Comparison of ENCODE assay signal across 22 cellular contexts in genomic region chr11:87180743-87181142, GRCh38.
A peak's percentile ranks its signal among the peaks of the same experiment; 100 is the strongest.
DNase-seq lines count a peak whose midpoint lies in the region; ATAC-seq and TF ChIP-seq lines count a peak whose summit lies in the region.
"Had no signal": no experiment of that assay in that cellular context is flagged by ENCODE, and none has a peak within 500 bp of the region (broad histone marks: within the 10 kb centered on the region; RNA-seq: fewer than 3 reads in every experiment).

No MANE protein-coding gene starts in this region.

- H2BK120ac ChIP-seq in mesenchymal stem cell (ENCODE audit: low read depth, low read length), result no peak overlapping the region

- WGBS in mesenchymal stem cell, result 91% methylated on average over 2 of the region's 2 CpGs
- 53 to 64% methylated on average over 2 of the region's 2 CpGs for WGBS in upper lobe of left lung, 2 donors

- H3K4me3 ChIP-seq in mesenchymal stem cell (ENCODE audit: insufficient read depth in 1 of 2, low read depth in 1 of 2, low read length in 2 of 2) (no peak overlapping the region), upper lobe of right lung (no peak overlapping the region), upper lobe of left lung (no peak overlapping the region)
- H3K4me3 ChIP-seq: BLaER1 treated with 17β-estradiol and CSF1 and Interleukin-3, amounts not matched to agents 10 nM and 100 nM; GM23338; pancreas had no signal

- no peak overlapping the region for H3K27ac ChIP-seq in mesenchymal stem cell (ENCODE audit: low read length, poor library complexity, severe bottlenecking)
- H3K27ac ChIP-seq in upper lobe of right lung, result no peak overlapping the region
- H3K27ac ChIP-seq in upper lobe of left lung, result no peak overlapping the region
- H3K27ac ChIP-seq: BLaER1 treated with 17β-estradiol and CSF1 and Interleukin-3, amounts not matched to agents 10 nM and 100 nM; pancreas had no signal

- H3K27ac Mint-ChIP-seq in HFFc6, result 0 out of 2 replicates have a peak overlapping the region, but pooled peaks have one; percentile 4
- peak overlapping the region; percentile 58 for H3K27ac Mint-ChIP-seq in central memory CD8-positive, alpha-beta T cell (ENCODE audit: low read depth)
- H3K27ac Mint-ChIP-seq: activated naive CD4-positive, alpha-beta T cell treated with anti-CD3 and anti-CD28 coated beads, Interleukin-2, amount 10 ng/mL, durations not matched to agents 7 days and 5 days; GM23338; stimulated activated naive B cell treated with anti-CD40 and anti-IgM and Interleukin-4, amounts not matched to agents 10 μg/mL and 1 μg/mL and 100 μg/mL, for 72 hours had no signal

- H3K4me2 ChIP-seq in mesenchymal stem cell (ENCODE audit: low read length, poor library complexity, severe bottlenecking), result no peak overlapping the region
- H3K4me2 ChIP-seq: BLaER1 treated with 17β-estradiol and CSF1 and Interleukin-3, amounts not matched to agents 10 nM and 100 nM; GM23338 had no signal

- no peak overlapping the region for H2BK15ac ChIP-seq in mesenchymal stem cell (ENCODE audit: low read depth, poor library complexity, severe bottlenecking)

- H3K36me3 Mint-ChIP-seq in HFFc6 (ENCODE audit: low read depth), result peaks cover 18% of the 10 kb centered on the region
- peaks cover 2% of the 10 kb centered on the region for H3K36me3 Mint-ChIP-seq in central memory CD8-positive, alpha-beta T cell (ENCODE audit: insufficient read depth)

- no peak overlapping the region for H2BK12ac ChIP-seq in mesenchymal stem cell (ENCODE audit: low read length in 2 of 2)

- H2AK5ac ChIP-seq in mesenchymal stem cell (ENCODE audit: low read length, severe bottlenecking), result no peak overlapping the region

- no peaks in the 10 kb centered on the region for H3K9me3 Mint-ChIP-seq in HFFc6
- H3K9me3 Mint-ChIP-seq in central memory CD8-positive, alpha-beta T cell, result no peaks in the 10 kb centered on the region

- H3K27me3 ChIP-seq in mesenchymal stem cell (ENCODE audit: control insufficient read depth in 1 of 2, insufficient read depth in 1 of 2, low read length in 2 of 2) (no peaks in the 10 kb centered on the region), upper lobe of right lung (no peaks in the 10 kb centered on the region), upper lobe of left lung (no peaks in the 10 kb centered on the region)
- H3K27me3 ChIP-seq: BLaER1 treated with 17β-estradiol and CSF1 and Interleukin-3, amounts not matched to agents 10 nM and 100 nM; pancreas had no signal

- H3K23ac ChIP-seq in mesenchymal stem cell (ENCODE audit: low read length in 2 of 2), result no peak overlapping the region

- H3K18ac ChIP-seq in mesenchymal stem cell (ENCODE audit: low read depth in 1 of 2, low read length in 2 of 2), result no peak overlapping the region

- H4K8ac ChIP-seq in mesenchymal stem cell (ENCODE audit: low read length), result no peak overlapping the region

- DNase-seq in AG09319 (ENCODE audit: extremely low read depth, low read depth) (peak; percentile 8), HFFc6 (peak; percentile 60), mesenchymal stem cell (peak; percentile 24), upper lobe of right lung (no peak), HT-29 (ENCODE audit: low spot score) (no peak), upper lobe of left lung (no peak)
- no peak for DNase-seq in central memory CD8-positive, alpha-beta T cell (ENCODE audit: low spot score in 2 of 2)
- no peak for DNase-seq in activated CD4-positive, alpha-beta T cell treated with anti-CD3 and anti-CD28 coated beads, Interleukin-2, amount 50 U/mL, for 4 hours
- DNase-seq: activated CD4-positive, alpha-beta T cell treated with anti-CD3 and anti-CD28 coated beads for 4 hours; activated naive CD4-positive, alpha-beta T cell treated with anti-CD3 and anti-CD28 coated beads, Interleukin-2, amount 10 ng/mL, durations not matched to agents 7 days and 5 days; activated T-cell treated with anti-CD3 and anti-CD28 coated beads for 4 hours; central memory CD4-positive, alpha-beta T cell; DMS153; Kasumi-1; kidney; NCI-H146; NCI-H345; pancreas; SIG-M5; stimulated activated naive B cell treated with anti-CD40 and anti-IgM and Interleukin-4, amounts not matched to agents 10 μg/mL and 1 μg/mL and 100 μg/mL, for 72 hours had no signal

- TF ChIP-seq EP300 in upper lobe of left lung (IDR thresholded peaks at IDR 0.05), result no peak

- no peaks in the 10 kb centered on the region for H3K4me1 ChIP-seq in mesenchymal stem cell (ENCODE audit: control insufficient read depth, insufficient read depth, low read depth, low read length)
- no peaks in the 10 kb centered on the region for H3K4me1 ChIP-seq in upper lobe of right lung
- H3K4me1 ChIP-seq in upper lobe of left lung, result no peaks in the 10 kb centered on the region
- H3K4me1 ChIP-seq: BLaER1 treated with 17β-estradiol and CSF1 and Interleukin-3, amounts not matched to agents 10 nM and 100 nM; pancreas had no signal

- no peak overlapping the region for H2AFZ ChIP-seq in mesenchymal stem cell (ENCODE audit: low read depth, low read length)
- H2AFZ ChIP-seq: GM23338 had no signal

- H3K14ac ChIP-seq in mesenchymal stem cell (ENCODE audit: low read length in 2 of 2), result no peak overlapping the region

- no peak overlapping the region for H4K91ac ChIP-seq in mesenchymal stem cell (ENCODE audit: low read length)

- peak overlapping the region; percentile 44 for H2BK5ac ChIP-seq in mesenchymal stem cell (ENCODE audit: low read depth, low read length, poor library complexity, severe bottlenecking)

- intact Hi-C loops in upper lobe of right lung (cut with DNase I), result no loop called here

- H3K9me3 ChIP-seq in mesenchymal stem cell (ENCODE audit: control insufficient read depth, low read length) (no peaks in the 10 kb centered on the region), upper lobe of right lung (no peaks in the 10 kb centered on the region), upper lobe of left lung (no peaks in the 10 kb centered on the region)
- H3K9me3 ChIP-seq: pancreas had no signal

- TF ChIP-seq CTCF in AG09319 (IDR thresholded peaks at IDR 0.05; ENCODE audit: low read depth, low read length) (no peak), HFFc6 (IDR thresholded peaks at IDR 0.05) (no peak), upper lobe of right lung (IDR thresholded peaks at IDR 0.05) (no peak), upper lobe of left lung (IDR thresholded peaks at IDR 0.05) (no peak)

- no peak for TF ChIP-seq POLR2A in upper lobe of left lung (IDR thresholded peaks at IDR 0.05)

- ATAC-seq in central memory CD8-positive, alpha-beta T cell (replicated peaks; ENCODE audit: extremely low read depth, poor library complexity, severe bottlenecking), result no peak
- no peak for ATAC-seq in upper lobe of right lung
- ATAC-seq in upper lobe of left lung (ENCODE audit: low FRiP score in 2 of 2), result no peak
- ATAC-seq: GM23338; pancreas; stimulated activated naive B cell treated with anti-CD40 and anti-IgM and Interleukin-4, amounts not matched to agents 10 μg/mL and 1 μg/mL and 100 μg/mL, for 72 hours had no signal

- no peak overlapping the region for H3K9ac ChIP-seq in mesenchymal stem cell (ENCODE audit: low read length)
- H3K9ac ChIP-seq: BLaER1 treated with 17β-estradiol and CSF1 and Interleukin-3, amounts not matched to agents 10 nM and 100 nM had no signal

- H3K79me1 ChIP-seq in mesenchymal stem cell (replicated peaks; ENCODE audit: low read length, poor library complexity, severe bottlenecking), result peaks cover 9% of the 10 kb centered on the region

- H3K27me3 Mint-ChIP-seq in HFFc6 (ENCODE audit: insufficient read depth), result no peaks in the 10 kb centered on the region
- no peaks in the 10 kb centered on the region for H3K27me3 Mint-ChIP-seq in central memory CD8-positive, alpha-beta T cell
- H3K27me3 Mint-ChIP-seq: activated naive CD4-positive, alpha-beta T cell treated with anti-CD3 and anti-CD28 coated beads, Interleukin-2, amount 10 ng/mL, durations not matched to agents 7 days and 5 days; stimulated activated naive B cell treated with anti-CD40 and anti-IgM and Interleukin-4, amounts not matched to agents 10 μg/mL and 1 μg/mL and 100 μg/mL, for 72 hours had no signal

- H3K4me3 Mint-ChIP-seq in HFFc6, result 0 out of 2 replicates have a peak overlapping the region, but pooled peaks have one; percentile 1
- H3K4me3 Mint-ChIP-seq in central memory CD8-positive, alpha-beta T cell, result no peak overlapping the region
- H3K4me3 Mint-ChIP-seq: activated naive CD4-positive, alpha-beta T cell treated with anti-CD3 and anti-CD28 coated beads, Interleukin-2, amount 10 ng/mL, durations not matched to agents 7 days and 5 days; GM23338; stimulated activated naive B cell treated with anti-CD40 and anti-IgM and Interleukin-4, amounts not matched to agents 10 μg/mL and 1 μg/mL and 100 μg/mL, for 72 hours had no signal

- H3K36me3 ChIP-seq in mesenchymal stem cell (ENCODE audit: control insufficient read depth in 1 of 2, insufficient read depth in 2 of 2, low read depth in 1 of 2, low read length in 2 of 2) (peaks cover 0 to 13% of the 10 kb centered on the region in 2 experiments), upper lobe of right lung (no peaks in the 10 kb centered on the region), upper lobe of left lung (no peaks in the 10 kb centered on the region)
- H3K36me3 ChIP-seq: pancreas had no signal

- peaks cover 31% of the 10 kb centered on the region for H3K4me1 Mint-ChIP-seq in HFFc6 (ENCODE audit: low read depth)
- peaks cover 7% of the 10 kb centered on the region for H3K4me1 Mint-ChIP-seq in central memory CD8-positive, alpha-beta T cell
- H3K4me1 Mint-ChIP-seq: activated naive CD4-positive, alpha-beta T cell treated with anti-CD3 and anti-CD28 coated beads, Interleukin-2, amount 10 ng/mL, durations not matched to agents 7 days and 5 days; stimulated activated naive B cell treated with anti-CD40 and anti-IgM and Interleukin-4, amounts not matched to agents 10 μg/mL and 1 μg/mL and 100 μg/mL, for 72 hours had no signal

- H3K4ac ChIP-seq in mesenchymal stem cell (ENCODE audit: low read depth in 1 of 2, low read length in 2 of 2), result no peak overlapping the region

Comparison
In these comparisons a context has a peak if more than half of its experiments do, and no peak if none do; other contexts are left out.
1. DNase-seq: peak in AG09319 (single experiment), HFFc6 (single experiment) and mesenchymal stem cell (single experiment); none in central memory CD8-positive, alpha-beta T cell (0 of 2), upper lobe of right lung (single experiment), activated CD4-positive, alpha-beta T cell treated with anti-CD3 and anti-CD28 coated beads, Interleukin-2, amount 50 U/mL, for 4 hours (0 of 2), HT-29 (single experiment) and upper lobe of left lung (0 of 2).